8 cellular contexts compared by ENCODE assay signal in the genomic region with DNA sequence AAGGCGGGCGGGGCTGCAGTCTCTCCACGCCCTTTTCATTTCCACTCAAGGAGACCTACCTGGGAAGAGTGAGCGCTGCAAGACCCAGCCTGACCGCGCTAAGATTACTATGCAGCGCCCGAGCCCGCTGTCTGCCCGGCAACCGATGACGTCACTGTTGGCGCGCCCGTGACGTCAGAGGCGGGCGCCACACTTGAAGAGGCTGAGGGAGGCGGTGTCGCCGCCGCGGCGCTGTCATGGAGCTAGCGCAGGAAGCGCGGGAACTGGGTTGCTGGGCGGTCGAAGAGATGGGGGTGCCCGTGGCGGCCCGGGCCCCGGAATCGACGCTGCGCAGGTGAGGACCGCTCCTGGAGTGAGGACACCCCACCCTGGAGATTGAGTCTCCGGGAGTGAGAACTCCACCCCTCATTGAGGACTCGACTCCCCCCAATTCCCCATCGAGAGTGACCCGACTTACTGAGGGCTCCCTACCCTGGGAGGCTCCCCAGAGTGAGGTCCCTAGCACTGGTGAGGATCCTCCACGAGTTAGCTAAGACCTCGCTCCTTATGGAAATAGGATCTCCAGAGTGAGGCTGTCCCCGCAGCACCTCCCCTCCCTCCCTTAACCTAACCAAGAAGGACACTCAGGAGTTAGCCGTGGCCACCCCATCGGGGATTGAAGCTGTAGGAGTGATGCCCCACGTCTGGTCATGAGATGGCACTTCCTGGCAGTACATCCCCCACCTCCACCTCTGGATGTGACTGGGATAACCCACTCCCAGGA. TPM values are rescaled to one million over a fixed set of nuclear protein-coding genes. Genes with fewer than 3 reads are reported as not detected.
DNase-seq lines count a peak whose midpoint lies in the region; ATAC-seq and TF ChIP-seq lines count a peak whose summit lies in the region.

A gene with protein sequence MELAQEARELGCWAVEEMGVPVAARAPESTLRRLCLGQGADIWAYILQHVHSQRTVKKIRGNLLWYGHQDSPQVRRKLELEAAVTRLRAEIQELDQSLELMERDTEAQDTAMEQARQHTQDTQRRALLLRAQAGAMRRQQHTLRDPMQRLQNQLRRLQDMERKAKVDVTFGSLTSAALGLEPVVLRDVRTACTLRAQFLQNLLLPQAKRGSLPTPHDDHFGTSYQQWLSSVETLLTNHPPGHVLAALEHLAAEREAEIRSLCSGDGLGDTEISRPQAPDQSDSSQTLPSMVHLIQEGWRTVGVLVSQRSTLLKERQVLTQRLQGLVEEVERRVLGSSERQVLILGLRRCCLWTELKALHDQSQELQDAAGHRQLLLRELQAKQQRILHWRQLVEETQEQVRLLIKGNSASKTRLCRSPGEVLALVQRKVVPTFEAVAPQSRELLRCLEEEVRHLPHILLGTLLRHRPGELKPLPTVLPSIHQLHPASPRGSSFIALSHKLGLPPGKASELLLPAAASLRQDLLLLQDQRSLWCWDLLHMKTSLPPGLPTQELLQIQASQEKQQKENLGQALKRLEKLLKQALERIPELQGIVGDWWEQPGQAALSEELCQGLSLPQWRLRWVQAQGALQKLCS (plus strand): TSS at position 177 of the 763 bp plus-strand sequence. CDS start 60 bp downstream, at position 237.

- H3K9ac ChIP-seq in SU-DHL-6 (ENCODE audit: low read length): peak within 1 kb of the TSS; percentile 91

- H3K4me3 ChIP-seq in SU-DHL-6 (ENCODE audit: insufficient read depth, low read length, poor library complexity, severe bottlenecking): peak within 1 kb of the TSS; percentile 72
- H3K4me3 ChIP-seq in thyroid gland (replicated peaks in 1 of 3): peak within 1 kb of the TSS; percentile 5 to 55 (median 44)

- peak in 1 of 2 donors; percentile 45 for TF ChIP-seq POLR2A in thyroid gland (IDR thresholded peaks at IDR 0.05)

- H3K27ac ChIP-seq in SU-DHL-6 (ENCODE audit: low read depth, low read length) (peak within 1 kb of the TSS; percentile 27), thyroid gland (peak within 1 kb of the TSS in 2 of 3 donors; percentile 3 to 51)

- H3K27me3 Mint-ChIP-seq in activated naive CD8-positive, alpha-beta T cell treated with anti-CD3 and anti-CD28 coated beads for 36 hours: no peaks in the 10 kb centered on the region
- peaks cover 8% of the 10 kb centered on the region for H3K27me3 Mint-ChIP-seq in glutamatergic neuron (ENCODE audit: unreplicated experiment)
- H3K27me3 Mint-ChIP-seq in osteocyte (ENCODE audit: unreplicated experiment): no peaks in the 10 kb centered on the region

- peak; percentile 94 for DNase-seq in GM10266 (ENCODE audit: extremely low spot score)
- peak; percentile 89 to 98 (median 94) for DNase-seq in NCI-H1417 (lab: John Stamatoyannopoulos, UW)
- peak; percentile 98 for DNase-seq in activated naive CD8-positive, alpha-beta T cell treated with anti-CD3 and anti-CD28 coated beads for 36 hours
- peak; percentile 96 for DNase-seq in glutamatergic neuron
- peak; percentile 97 for DNase-seq in osteocyte (ENCODE audit: extremely low spot score, unreplicated experiment)
- DNase-seq in thyroid gland: peak; percentile 92

- TF ChIP-seq CTCF in GM10266 (IDR thresholded peaks at IDR 0.05; ENCODE audit: control insufficient read depth, insufficient read depth, low read depth, missing control alignments) (no peak), SU-DHL-6 (IDR thresholded peaks at IDR 0.05; ENCODE audit: insufficient read depth, low read length, poor library complexity, severe bottlenecking) (no peak), glutamatergic neuron (IDR thresholded peaks at IDR 0.05; ENCODE audit: partially characterized antibody, unreplicated experiment) (no peak), osteocyte (IDR thresholded peaks at IDR 0.05) (no peak), thyroid gland (IDR thresholded peaks at IDR 0.05) (peak in 1 of 6 experiments; percentile 56)

- peaks cover 4% of the 10 kb centered on the region for H3K36me3 Mint-ChIP-seq in activated naive CD8-positive, alpha-beta T cell treated with anti-CD3 and anti-CD28 coated beads for 36 hours
- H3K36me3 Mint-ChIP-seq in glutamatergic neuron (ENCODE audit: unreplicated experiment) (peaks cover 7% of the 10 kb centered on the region), osteocyte (ENCODE audit: unreplicated experiment) (peaks cover 4% of the 10 kb centered on the region)

- H4K20me1 ChIP-seq in SU-DHL-6 (ENCODE audit: low read depth, low read length): no peaks in the 10 kb centered on the region

- peak within 1 kb of the TSS; percentile 89 for H3K4me2 ChIP-seq in SU-DHL-6 (ENCODE audit: low read depth, low read length, poor library complexity, severe bottlenecking)

- peaks cover 22% of the 10 kb centered on the region for H3K4me1 Mint-ChIP-seq in activated naive CD8-positive, alpha-beta T cell treated with anti-CD3 and anti-CD28 coated beads for 36 hours
- H3K4me1 Mint-ChIP-seq in glutamatergic neuron (ENCODE audit: low read depth, unreplicated experiment) (no peaks in the 10 kb centered on the region), osteocyte (ENCODE audit: unreplicated experiment) (peaks cover 10% of the 10 kb centered on the region)

- peak within 1 kb of the TSS; percentile 85 for H3K4me3 Mint-ChIP-seq in activated naive CD8-positive, alpha-beta T cell treated with anti-CD3 and anti-CD28 coated beads for 36 hours
- peak within 1 kb of the TSS; percentile 85 for H3K4me3 Mint-ChIP-seq in glutamatergic neuron (ENCODE audit: unreplicated experiment)
- peak within 1 kb of the TSS; percentile 83 for H3K4me3 Mint-ChIP-seq in osteocyte (ENCODE audit: unreplicated experiment)

- peaks cover 6% of the 10 kb centered on the region for H3K9me3 Mint-ChIP-seq in activated naive CD8-positive, alpha-beta T cell treated with anti-CD3 and anti-CD28 coated beads for 36 hours
- H3K9me3 Mint-ChIP-seq in glutamatergic neuron (ENCODE audit: unreplicated experiment) (peaks cover 6% of the 10 kb centered on the region), osteocyte (ENCODE audit: unreplicated experiment) (peaks cover 7% of the 10 kb centered on the region)

- peak; percentile 79 for ATAC-seq in HG02642 (IDR thresholded peaks at IDR 0.05; ENCODE audit: poor library complexity, unreplicated experiment)

- H3K4me1 ChIP-seq in thyroid gland: peaks cover 9 to 10% of the 10 kb centered on the region in 2 donors

- no peaks in the 10 kb centered on the region for H3K27me3 ChIP-seq in SU-DHL-6 (ENCODE audit: low read length)
- H3K27me3 ChIP-seq in thyroid gland: no peaks in the 10 kb centered on the region

- 0% methylated on average over 15 to 24 of the region's 47 CpGs for WGBS in thyroid gland, 2 donors

- H3K27ac Mint-ChIP-seq in activated naive CD8-positive, alpha-beta T cell treated with anti-CD3 and anti-CD28 coated beads for 36 hours: peak within 1 kb of the TSS; percentile 88
- no peak within 1 kb of the TSS for H3K27ac Mint-ChIP-seq in glutamatergic neuron (ENCODE audit: unreplicated experiment)
- peak within 1 kb of the TSS; percentile 72 for H3K27ac Mint-ChIP-seq in osteocyte (ENCODE audit: unreplicated experiment)

- H2AFZ ChIP-seq in SU-DHL-6 (ENCODE audit: low read depth, low read length, severe bottlenecking): peak within 1 kb of the TSS; percentile 94

- no peaks in the 10 kb centered on the region for H3K36me3 ChIP-seq in SU-DHL-6 (ENCODE audit: low read length)
- no peaks in the 10 kb centered on the region for H3K36me3 ChIP-seq in thyroid gland

- H3K79me2 ChIP-seq in SU-DHL-6 (ENCODE audit: insufficient read depth, low read length): peaks cover 8% of the 10 kb centered on the region; the same call in 1 of the 2 replicates

- intact Hi-C loops in thyroid gland (cut with DNase I): loop anchor here (10.0 kb wide), 1 partner anchor 258 kb away; the partner anchor contains the start of gene FFAR3

- H3K9me3 ChIP-seq in SU-DHL-6 (ENCODE audit: insufficient read depth, low read length) (no peaks in the 10 kb centered on the region), thyroid gland (no peaks in the 10 kb centered on the region)

- H3K9me2 ChIP-seq in SU-DHL-6 (replicated peaks; ENCODE audit: insufficient read depth, low read length): no peaks in the 10 kb centered on the region

- no peaks in the 10 kb centered on the region for H3F3A ChIP-seq in SU-DHL-6 (ENCODE audit: insufficient read depth)

RNA-seq across cellular contexts. Expression of the gene that starts here (rescaled TPM):
- 10 to 100 TPM; 37.9 to 44.6 TPM for total RNA-seq in activated naive CD8-positive, alpha-beta T cell treated with anti-CD3 and anti-CD28 coated beads for 36 hours
- total RNA-seq in glutamatergic neuron (ENCODE audit: unreplicated experiment): 15.9 TPM
- 15.0 and 16.6 TPM in 2 replicates for total RNA-seq in osteocyte
- total RNA-seq in thyroid gland: 10 to 100 TPM in 3 of 4 donors, 1 to 10 TPM in 1; 7.9 to 17.8 (median 10.2) TPM

Comparison
In these comparisons a context has a peak if more than half of its experiments do, and no peak if none do; other contexts are left out.
1. Peak in every context shown above with its lines: DNase-seq, ATAC-seq, H3K4me3 ChIP-seq and H3K27ac ChIP-seq.